ENCODE assay signal across 23 cellular contexts in genomic region chr10:16640153-16640552, GRCh38.
DNase-seq lines count a peak whose midpoint lies in the region; ATAC-seq and TF ChIP-seq lines count a peak whose summit lies in the region.
"Had no signal": no experiment of that assay in that cellular context is flagged by ENCODE, and none has a peak within 500 bp of the region (broad histone marks: within the 10 kb centered on the region; RNA-seq: fewer than 3 reads in every experiment).

No MANE protein-coding gene starts in this region.

- no peak overlapping the region for H3K18ac ChIP-seq in neuronal stem cell (ENCODE audit: low read length)

- no peak overlapping the region for H3K4ac ChIP-seq in neuronal stem cell (ENCODE audit: low read length)

- H4K8ac ChIP-seq in neuronal stem cell (ENCODE audit: low read depth, low read length): no peak overlapping the region

- no peak overlapping the region for H2BK12ac ChIP-seq in neuronal stem cell (ENCODE audit: low read length)

- no peak for DNase-seq in activated naive CD4-positive, alpha-beta T cell treated with anti-CD3 and anti-CD28 coated beads for 36 hours
- DNase-seq in left cardiac atrium: no peak
- DNase-seq in cardiac septum (ENCODE audit: low spot score): no peak
- DNase-seq in endodermal cell: no peak
- DNase-seq in neuronal stem cell (ENCODE audit: low spot score): no peak
- no peak for DNase-seq in activated CD8-positive, alpha-beta memory T cell treated with anti-CD3 and anti-CD28 coated beads, Interleukin-2, amount 50 U/mL, for 4 hours
- DNase-seq: 8988T; ACHN; AML-193; BE2C; Calu3; CD4-positive, alpha-beta T cell; COR-L47; DMS53; DMS79 treated with DMSO at 0.1 percent for 48 hours; GF-D8; H9 had no signal

- no peak overlapping the region for H2BK5ac ChIP-seq in neuronal stem cell (ENCODE audit: low read length)

- CTCF ChIA-PET in activated naive CD4-positive, alpha-beta T cell treated with anti-CD3 and anti-CD28 coated beads for 36 hours (lab: Charles Lee): no interaction called here

- ATAC-seq in left cardiac atrium: peak; percentile 25 to 44
- ATAC-seq: A549, HCT116 had no signal

- peaks cover 13% of the 10 kb centered on the region for H3K36me3 Mint-ChIP-seq in activated naive CD4-positive, alpha-beta T cell treated with anti-CD3 and anti-CD28 coated beads, Interleukin-2, amount 50 U/mL, for 24 hours
- H3K36me3 Mint-ChIP-seq in activated naive CD4-positive, alpha-beta T cell treated with anti-CD3 and anti-CD28 coated beads for 36 hours (ENCODE audit: low read depth): peaks cover 8% of the 10 kb centered on the region
- H3K36me3 Mint-ChIP-seq in endodermal cell (ENCODE audit: low read depth): no peaks in the 10 kb centered on the region

- H3K4me2 ChIP-seq in neuronal stem cell (ENCODE audit: insufficient read depth, low read length, poor library complexity, severe bottlenecking): no peak overlapping the region
- H3K4me2 ChIP-seq: A549; BLaER1 treated with 17β-estradiol and CSF1 and Interleukin-3, amounts not matched to agents 10 nM and 100 nM; GM23338 had no signal

- peaks cover 5% of the 10 kb centered on the region for H3K4me1 Mint-ChIP-seq in activated naive CD4-positive, alpha-beta T cell treated with anti-CD3 and anti-CD28 coated beads, Interleukin-2, amount 50 U/mL, for 24 hours
- H3K4me1 Mint-ChIP-seq in activated naive CD4-positive, alpha-beta T cell treated with anti-CD3 and anti-CD28 coated beads for 36 hours (ENCODE audit: low read depth): peaks cover 2% of the 10 kb centered on the region
- peaks cover 19% of the 10 kb centered on the region for H3K4me1 Mint-ChIP-seq in endodermal cell
- H3K4me1 Mint-ChIP-seq: CD14-positive monocyte had no signal

- no peak overlapping the region for H4K91ac ChIP-seq in neuronal stem cell (ENCODE audit: low read depth, low read length, poor library complexity)

- no peak for TF ChIP-seq CTCF in endodermal cell (conservative IDR thresholded peaks at IDR 0.05)

- peak overlapping the region; percentile 16 for H2BK120ac ChIP-seq in neuronal stem cell (ENCODE audit: low read depth, low read length)

- intact Hi-C loops in activated naive CD4-positive, alpha-beta T cell treated with anti-CD3 and anti-CD28 coated beads for 36 hours (cut with micrococcal nuclease): no loop called here
- intact Hi-C loops in left cardiac atrium (cut with DNase I): no loop called here
- intact Hi-C loops in cardiac septum (cut with DNase I): no loop called here

- no peak overlapping the region for H3K9ac ChIP-seq in endodermal cell (ENCODE audit: extremely low read depth, low read length, poor library complexity, severe bottlenecking)
- no peak overlapping the region for H3K9ac ChIP-seq in neuronal stem cell (ENCODE audit: low read depth, low read length, poor library complexity)
- H3K9ac ChIP-seq: BLaER1 treated with 17β-estradiol and CSF1 and Interleukin-3, amounts not matched to agents 10 nM and 100 nM had no signal

- H2AFZ ChIP-seq in neuronal stem cell (ENCODE audit: low read length): no peak overlapping the region
- H2AFZ ChIP-seq: GM23338 had no signal

- H3K27me3 ChIP-seq in endodermal cell (ENCODE audit: control insufficient read depth, insufficient read depth, low read length, poor library complexity, severe bottlenecking) (no peaks in the 10 kb centered on the region), neuronal stem cell (ENCODE audit: control insufficient read depth in 3 of 3, insufficient read depth in 3 of 3, low read depth in 1 of 3, low read length in 3 of 3) (no peaks in the 10 kb centered on the region)
- H3K27me3 ChIP-seq: BE2C; BLaER1 treated with 17β-estradiol and CSF1 and Interleukin-3, amounts not matched to agents 10 nM and 100 nM had no signal

- H3K9me3 ChIP-seq in endodermal cell (ENCODE audit: control insufficient read depth, low read length): no peaks in the 10 kb centered on the region
- no peaks in the 10 kb centered on the region for H3K9me3 ChIP-seq in neuronal stem cell (replicated peaks in 1 of 2; ENCODE audit: control insufficient read depth in 2 of 2, insufficient read depth in 1 of 2, low read depth in 1 of 2, low read length in 2 of 2)
- H3K9me3 ChIP-seq: A549; BE2C; BLaER1 treated with 17β-estradiol and CSF1 and Interleukin-3, amounts not matched to agents 10 nM and 100 nM had no signal

- no peak overlapping the region for H3K4me3 Mint-ChIP-seq in activated naive CD4-positive, alpha-beta T cell treated with anti-CD3 and anti-CD28 coated beads, Interleukin-2, amount 50 U/mL, for 24 hours
- H3K4me3 Mint-ChIP-seq in activated naive CD4-positive, alpha-beta T cell treated with anti-CD3 and anti-CD28 coated beads for 36 hours: no peak overlapping the region
- H3K4me3 Mint-ChIP-seq in endodermal cell: no peak overlapping the region
- H3K4me3 Mint-ChIP-seq: CD14-positive monocyte; CD4-positive, alpha-beta T cell; GM23338; H9 had no signal

- H3K36me3 ChIP-seq in endodermal cell (ENCODE audit: control insufficient read depth, insufficient read depth, low read length) (no peaks in the 10 kb centered on the region), neuronal stem cell (replicated peaks in 1 of 2; ENCODE audit: control insufficient read depth in 2 of 2, insufficient read depth in 2 of 2, low read length in 2 of 2) (no peaks in the 10 kb centered on the region)
- H3K36me3 ChIP-seq: BE2C had no signal

- H2BK15ac ChIP-seq in neuronal stem cell (ENCODE audit: low read length): no peak overlapping the region

- H3K27ac ChIP-seq in endodermal cell (ENCODE audit: low read depth, low read length) (no peak overlapping the region), neuronal stem cell (replicated peaks; ENCODE audit: low read length) (no peak overlapping the region)
- H3K27ac ChIP-seq: A549; BLaER1 treated with 17β-estradiol and CSF1 and Interleukin-3, amounts not matched to agents 10 nM and 100 nM had no signal

- no peaks in the 10 kb centered on the region for H3K79me1 ChIP-seq in neuronal stem cell (ENCODE audit: low read depth, low read length)

- H3K14ac ChIP-seq in neuronal stem cell (ENCODE audit: low read length): no peak overlapping the region

- H3K23ac ChIP-seq in neuronal stem cell (ENCODE audit: low read depth, low read length, poor library complexity): no peak overlapping the region

- H2AK5ac ChIP-seq in neuronal stem cell (ENCODE audit: low read depth, low read length): no peak overlapping the region

- H3K27ac Mint-ChIP-seq in activated naive CD4-positive, alpha-beta T cell treated with anti-CD3 and anti-CD28 coated beads, Interleukin-2, amount 50 U/mL, for 24 hours: peak overlapping the region; percentile 18
- no peak overlapping the region for H3K27ac Mint-ChIP-seq in activated naive CD4-positive, alpha-beta T cell treated with anti-CD3 and anti-CD28 coated beads for 36 hours
- no peak overlapping the region for H3K27ac Mint-ChIP-seq in endodermal cell
- H3K27ac Mint-ChIP-seq: CD14-positive monocyte; CD4-positive, alpha-beta T cell; GM23338; H9 had no signal

- H3K9me3 Mint-ChIP-seq in activated naive CD4-positive, alpha-beta T cell treated with anti-CD3 and anti-CD28 coated beads, Interleukin-2, amount 50 U/mL, for 24 hours: no peaks in the 10 kb centered on the region
- H3K9me3 Mint-ChIP-seq in activated naive CD4-positive, alpha-beta T cell treated with anti-CD3 and anti-CD28 coated beads for 36 hours: no peaks in the 10 kb centered on the region
- no peaks in the 10 kb centered on the region for H3K9me3 Mint-ChIP-seq in endodermal cell
- H3K9me3 Mint-ChIP-seq: CD4-positive, alpha-beta T cell; GM23338; H9 had no signal

- H3K4me1 ChIP-seq in endodermal cell (ENCODE audit: control insufficient read depth, insufficient read depth, low read length) (peaks cover 13% of the 10 kb centered on the region), neuronal stem cell (ENCODE audit: control insufficient read depth in 2 of 2, insufficient read depth in 1 of 2, low read depth in 1 of 2, low read length in 2 of 2) (no peaks in the 10 kb centered on the region)
- H3K4me1 ChIP-seq: BE2C had no signal

- WGBS in endodermal cell (ENCODE audit: insufficient coverage in 1 of 2, insufficient read length in 1 of 2), 2 experiments: 39 to 62% methylated on average over 2 of the region's 2 CpGs
- no CpG with 5 or more reads among the region's 2 CpGs for WGBS in neuronal stem cell (ENCODE audit: extremely low coverage in 2 of 2, insufficient read length in 2 of 2, insufficient replicate concordance in 1 of 2), 2 donors

- H3K4me3 ChIP-seq in endodermal cell (ENCODE audit: low read length): peak overlapping the region; percentile 46
- no peak overlapping the region for H3K4me3 ChIP-seq in neuronal stem cell (ENCODE audit: low read length in 2 of 2)
- H3K4me3 ChIP-seq: A549; BLaER1 treated with 17β-estradiol and CSF1 and Interleukin-3, amounts not matched to agents 10 nM and 100 nM; GM23338 had no signal

- H3K27me3 Mint-ChIP-seq in activated naive CD4-positive, alpha-beta T cell treated with anti-CD3 and anti-CD28 coated beads, Interleukin-2, amount 50 U/mL, for 24 hours: no peaks in the 10 kb centered on the region
- no peaks in the 10 kb centered on the region for H3K27me3 Mint-ChIP-seq in activated naive CD4-positive, alpha-beta T cell treated with anti-CD3 and anti-CD28 coated beads for 36 hours (ENCODE audit: low read depth)
- no peaks in the 10 kb centered on the region for H3K27me3 Mint-ChIP-seq in endodermal cell (ENCODE audit: insufficient read depth)
- H3K27me3 Mint-ChIP-seq: CD4-positive, alpha-beta T cell had no signal
